ENCODE assay signal across 8 cellular contexts in genomic region chr5:58759745-58760144, GRCh38.
DNase-seq lines count a peak whose midpoint lies in the region; ATAC-seq and TF ChIP-seq lines count a peak whose summit lies in the region.

No MANE protein-coding gene starts in this region.

- H2AFZ ChIP-seq in PC-3 (ENCODE audit: low read length) = no peak overlapping the region

- CTCF ChIA-PET in PC-3 (lab: Charles Lee) = no interaction called here

- H3K4me1 ChIP-seq in PC-3 (ENCODE audit: insufficient read depth, low read length) (no peaks in the 10 kb centered on the region), upper lobe of left lung (peaks cover 0 to 13% (median 10%) of the 10 kb centered on the region in 4 donors)

- peak overlapping the region; percentile 28; the same call in 1 of the 2 replicates for H3K4me3 ChIP-seq in PC-3 (ENCODE audit: low read length)
- peak overlapping the region in 3 of 4 donors; percentile 5 to 34 (median 29) for H3K4me3 ChIP-seq in upper lobe of left lung

- intact Hi-C loops in PC-3 (cut with micrococcal nuclease) = no loop called here

- POLR2A ChIA-PET in PC-3 (lab: Charles Lee; ENCODE audit: unreplicated experiment) = no interaction called here

- H4K20me1 ChIP-seq in PC-3 (ENCODE audit: low read length) = no peaks in the 10 kb centered on the region

- 12 to 30% methylated on average over 4 of the region's 4 CpGs for WGBS in upper lobe of left lung, 2 donors

- DNase-seq in NCI-H1694 (lab: John Stamatoyannopoulos, UW) (peak; percentile 27), NCI-H1694 treated with DMSO at 0.1 percent for 48 hours (lab: John Stamatoyannopoulos, UW) (no peak), PC-3 (no peak), globus pallidus (ENCODE audit: low spot score) (peak; percentile 9), upper lobe of left lung (no peak), cortex of kidney (lab: John Stamatoyannopoulos, UW) (no peak), NCI-H82 (lab: John Stamatoyannopoulos, UW) (no peak)

- no peak overlapping the region for H3K27ac ChIP-seq in PC-3 (ENCODE audit: low read length)
- H3K27ac ChIP-seq in upper lobe of left lung = peak overlapping the region in 1 of 4 donors; percentile 38

- H3K27me3 ChIP-seq in PC-3 (ENCODE audit: low read length) = peaks cover 6% of the 10 kb centered on the region
- H3K27me3 ChIP-seq in upper lobe of left lung = no peaks in the 10 kb centered on the region

- H3K36me3 ChIP-seq in PC-3 (ENCODE audit: low read depth, low read length) (no peaks in the 10 kb centered on the region), upper lobe of left lung (no peaks in the 10 kb centered on the region)

- TF ChIP-seq CTCF in PC-3 (conservative IDR thresholded peaks at IDR 0.05; ENCODE audit: low read depth, low read length) (no peak), upper lobe of left lung (IDR thresholded peaks at IDR 0.05) (no peak)

- TF ChIP-seq EP300 in upper lobe of left lung (IDR thresholded peaks at IDR 0.05) = no peak

- BruUV-seq in PC-3 (replicated peaks; lab: Mats Ljungman, UMichigan) = no TSS peak

- no peak overlapping the region for H3K9ac ChIP-seq in PC-3 (ENCODE audit: low read length)

- peak overlapping the region; percentile 36 for H3K4me2 ChIP-seq in PC-3 (ENCODE audit: low read length)

- no peak for TF ChIP-seq POLR2A in upper lobe of left lung (IDR thresholded peaks at IDR 0.05)

- H3F3A ChIP-seq in PC-3 (ENCODE audit: low read length, unreplicated experiment) = no peaks in the 10 kb centered on the region

- H3K79me2 ChIP-seq in PC-3 (ENCODE audit: low read length) = no peaks in the 10 kb centered on the region

- no peaks in the 10 kb centered on the region for H3K9me2 ChIP-seq in PC-3 (replicated peaks; ENCODE audit: low read length)

- ATAC-seq in HG02943 (IDR thresholded peaks at IDR 0.05; ENCODE audit: low read depth, unreplicated experiment) (peak; percentile 84), PC-3 (no peak), upper lobe of left lung (ENCODE audit: low FRiP score in 2 of 2) (peak in 1 of 2 donors; percentile 54)

- H3K9me3 ChIP-seq in PC-3 (ENCODE audit: low read length) (no peaks in the 10 kb centered on the region), upper lobe of left lung (no peaks in the 10 kb centered on the region)

Comparison
In these comparisons a context has a peak if more than half of its experiments do, and no peak if none do; other contexts are left out.
1. DNase-seq: peak in NCI-H1694 (single experiment) and globus pallidus (single experiment); none in NCI-H1694 treated with DMSO at 0.1 percent for 48 hours (single experiment), PC-3 (single experiment), upper lobe of left lung (0 of 2), cortex of kidney (single experiment) and NCI-H82 (single experiment).